Comparison of ENCODE assay signal across 5 cellular contexts in the genomic region with DNA sequence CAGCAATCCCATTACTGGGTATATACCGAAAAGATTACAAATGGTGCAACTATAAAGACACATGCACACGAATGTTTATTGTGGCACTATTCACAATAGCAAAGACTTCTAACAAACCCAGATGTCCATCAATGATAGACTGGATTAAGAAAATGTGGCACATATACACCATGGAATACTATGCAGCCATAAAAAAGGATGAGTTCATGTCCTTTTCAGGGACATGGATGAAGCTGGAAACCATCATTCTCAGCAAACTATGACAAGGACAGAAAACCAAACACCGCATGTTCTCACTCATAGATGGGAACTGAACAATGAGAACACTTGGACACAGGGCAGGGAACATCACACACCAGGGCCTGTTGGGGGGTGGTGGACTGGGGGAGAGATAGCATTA. TPM values are rescaled to one million over a fixed set of nuclear protein-coding genes. Genes with fewer than 3 reads are reported as not detected.
"Had no signal": no experiment of that assay in that cellular context is flagged by ENCODE, and none has a peak within 500 bp of the region (broad histone marks: within the 10 kb centered on the region; RNA-seq: fewer than 3 reads in every experiment).

No MANE protein-coding gene starts in this region.

RNA-seq across cellular contexts. Expression of gene ALOX5, which starts 6.4 kb away (rescaled TPM):
- total RNA-seq: GM23248, IMR-90 had no signal
- polyA plus RNA-seq: GM23248, IMR-90 had no signal

RNA-seq across cellular contexts. Expression of gene OR13A1, which starts 52.2 kb away (rescaled TPM):
- total RNA-seq: GM23248, H4, H7, HT-29, IMR-90 had no signal
- polyA plus RNA-seq: GM23248, IMR-90 had no signal
